Comparison of ENCODE assay signal across 20 cellular contexts in the genomic region with DNA sequence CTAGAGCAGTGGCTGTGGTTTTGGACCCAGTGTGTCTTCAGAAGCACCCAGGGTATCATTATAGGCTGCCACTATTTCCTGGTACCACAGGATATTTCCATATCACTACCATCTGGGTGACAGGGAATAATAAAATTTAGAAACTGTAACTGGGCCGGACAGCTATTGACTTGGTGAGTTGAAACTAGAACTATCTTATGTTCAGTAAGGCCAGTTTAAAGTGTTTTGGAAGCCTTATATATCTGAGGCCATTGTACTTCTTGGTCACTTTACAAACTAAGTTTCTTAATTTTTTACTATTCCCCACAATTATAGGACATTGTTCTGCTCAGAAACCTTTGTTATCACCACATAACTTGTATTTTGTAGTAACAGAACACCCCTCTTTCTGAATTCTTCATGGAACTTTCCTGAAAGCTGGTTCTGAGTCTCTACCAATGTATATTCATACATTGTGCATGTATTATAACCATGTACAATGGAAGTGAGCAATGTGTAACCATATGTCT. TPM values are rescaled to one million over a fixed set of nuclear protein-coding genes. Genes with fewer than 3 reads are reported as not detected.
DNase-seq lines count a peak whose midpoint lies in the region; ATAC-seq and TF ChIP-seq lines count a peak whose summit lies in the region.
"Had no signal": no experiment of that assay in that cellular context is flagged by ENCODE, and none has a peak within 500 bp of the region (broad histone marks: within the 10 kb centered on the region; RNA-seq: fewer than 3 reads in every experiment).

No MANE protein-coding gene starts in this region.

- H3K36me3 Mint-ChIP-seq in activated naive CD4-positive, alpha-beta T cell treated with anti-CD3 and anti-CD28 coated beads, Interleukin-2, amount 10 ng/mL, durations not matched to agents 7 days and 5 days: peaks cover 40% of the 10 kb centered on the region
- peaks cover 0 to 11% of the 10 kb centered on the region in 2 donors for H3K36me3 Mint-ChIP-seq in activated naive CD4-positive, alpha-beta T cell treated with anti-CD3 and anti-CD28 coated beads, Interleukin-2, amount 50 U/mL, for 72 hours

- in situ Hi-C loops in GM18951 (cut with MboI; ENCODE audit: low sequenced_read_pairs, unreplicated experiment): no loop called here

- H3K27me3 Mint-ChIP-seq in activated naive CD4-positive, alpha-beta T cell treated with anti-CD3 and anti-CD28 coated beads, Interleukin-2, amount 10 ng/mL, durations not matched to agents 7 days and 5 days: no peaks in the 10 kb centered on the region

- no peak for ATAC-seq in activated naive CD4-positive, alpha-beta T cell treated with anti-CD3 and anti-CD28 coated beads, Interleukin-2, amount 50 U/mL, for 72 hours
- ATAC-seq in left colon (peak; percentile 36), HG02588 (IDR thresholded peaks at IDR 0.05; ENCODE audit: unreplicated experiment) (no peak)
- ATAC-seq: GM23338, SK-N-SH treated with all-trans-retinoic acid at 6 μM for 48 hours had no signal

- H3K9me3 Mint-ChIP-seq in activated naive CD4-positive, alpha-beta T cell treated with anti-CD3 and anti-CD28 coated beads, Interleukin-2, amount 10 ng/mL, durations not matched to agents 7 days and 5 days: no peaks in the 10 kb centered on the region
- no peaks in the 10 kb centered on the region for H3K9me3 Mint-ChIP-seq in activated naive CD4-positive, alpha-beta T cell treated with anti-CD3 and anti-CD28 coated beads, Interleukin-2, amount 50 U/mL, for 72 hours
- H3K9me3 Mint-ChIP-seq: GM23338 had no signal

- H3K27ac Mint-ChIP-seq in activated naive CD4-positive, alpha-beta T cell treated with anti-CD3 and anti-CD28 coated beads, Interleukin-2, amount 10 ng/mL, durations not matched to agents 7 days and 5 days: peak overlapping the region; percentile 34
- no peak overlapping the region for H3K27ac Mint-ChIP-seq in activated naive CD4-positive, alpha-beta T cell treated with anti-CD3 and anti-CD28 coated beads, Interleukin-2, amount 50 U/mL, for 72 hours
- H3K27ac Mint-ChIP-seq: GM23338 had no signal

- no peaks in the 10 kb centered on the region for H3K4me1 Mint-ChIP-seq in activated naive CD4-positive, alpha-beta T cell treated with anti-CD3 and anti-CD28 coated beads, Interleukin-2, amount 10 ng/mL, durations not matched to agents 7 days and 5 days
- H3K4me1 Mint-ChIP-seq: GM23338 had no signal

- peak; percentile 24 for TF ChIP-seq POLR2A in GM18951 (IDR thresholded peaks at IDR 0.05; ENCODE audit: extremely low read depth, insufficient read depth, insufficient read length)

- DNase-seq in activated naive CD4-positive, alpha-beta T cell treated with anti-CD3 and anti-CD28 coated beads, Interleukin-2, amount 10 ng/mL, durations not matched to agents 7 days and 5 days: no peak
- DNase-seq in activated naive CD4-positive, alpha-beta T cell treated with anti-CD3 and anti-CD28 coated beads, Interleukin-2, amount 50 U/mL, for 72 hours (ENCODE audit: low spot score in 2 of 2): no peak
- peak; percentile 24 for DNase-seq in RKO (ENCODE audit: low spot score)
- DNase-seq in left colon: no peak
- DNase-seq in NOMO-1 treated with dmso at 0.1 percent for 144 hours (lab: John Stamatoyannopoulos, UW; ENCODE audit: unreplicated experiment): no peak
- DNase-seq: ACHN, AML-193, MV-4-11, NCI-H1417, NCI-H187, NCI-H2107, NCI-H2227 treated with DMSO at 0.1 percent for 48 hours, NCI-H510A treated with DMSO at 0.1 percent for 48 hours, NCI-H774, SHP77 treated with DMSO at 0.1 percent for 48 hours, T-helper 1 cell had no signal

- CTCF ChIA-PET in activated naive CD4-positive, alpha-beta T cell treated with anti-CD3 and anti-CD28 coated beads, Interleukin-2, amount 10 ng/mL, durations not matched to agents 7 days and 5 days (lab: Charles Lee): interaction anchor here (1.5 kb wide), 1 partner anchor 131 kb away, joined by 4 read pairs; no protein-coding TSS in a partner anchor

- intact Hi-C loops in left colon (cut with DNase I, micrococcal nuclease): no loop called here

- H3K4me3 Mint-ChIP-seq in activated naive CD4-positive, alpha-beta T cell treated with anti-CD3 and anti-CD28 coated beads, Interleukin-2, amount 10 ng/mL, durations not matched to agents 7 days and 5 days: no peak overlapping the region
- H3K4me3 Mint-ChIP-seq: GM23338 had no signal

RNA-seq across cellular contexts. Expression of gene ZNF207, which starts 34.0 kb away (rescaled TPM):
- 100 to 1,000 TPM; 255 to 256 TPM for total RNA-seq in activated naive CD4-positive, alpha-beta T cell treated with anti-CD3 and anti-CD28 coated beads, Interleukin-2, amount 50 U/mL, for 72 hours
- total RNA-seq in left colon: 100 to 1,000 TPM; 135 to 143 TPM

RNA-seq across cellular contexts. Expression of gene C17orf75, which starts 42.0 kb away (rescaled TPM):
- total RNA-seq in activated naive CD4-positive, alpha-beta T cell treated with anti-CD3 and anti-CD28 coated beads, Interleukin-2, amount 50 U/mL, for 72 hours: 10 to 100 TPM; 10.8 to 24.5 TPM
- 10 to 100 TPM; 11.2 to 11.3 TPM for total RNA-seq in left colon
